In genomic region chr5:115586525-115587146, GRCh38 we compare ENCODE assay signal across 1 cellular context.
TF ChIP-seq lines count a peak whose summit lies in the region.

No MANE protein-coding gene starts in this region.

TF ChIP-seq in HepG2, 621 proteins besides CTCF, POLR2A, EP300 and RAD21 (continued from another document):
- no peak for TF ChIP-seq SNAPC5 (CRISPR knock-in tag; IDR thresholded peaks at IDR 0.05; ENCODE audit: borderline replicate concordance)
- TF ChIP-seq NCOR1 (IDR thresholded peaks at IDR 0.05; ENCODE audit: borderline replicate concordance, low read length), result no peak
- no peak for TF ChIP-seq NR2F2 (IDR thresholded peaks at IDR 0.05; ENCODE audit: borderline replicate concordance, low read depth)
- peak; percentile 58 for TF ChIP-seq STAG1 (CRISPR knock-in tag; IDR thresholded peaks at IDR 0.05)
- TF ChIP-seq HMGXB3 (CRISPR knock-in tag; IDR thresholded peaks at IDR 0.05; ENCODE audit: borderline replicate concordance), result no peak
- no peak for TF ChIP-seq FOXO1 (CRISPR knock-in tag; IDR thresholded peaks at IDR 0.05)
- TF ChIP-seq CCAR2 (optimal IDR thresholded peaks at IDR 0.05; ENCODE audit: low read depth, low read length), result no peak
- peak; percentile 36; the same call in 1 of the 2 replicates for TF ChIP-seq SMC3 (IDR thresholded peaks at IDR 0.05; ENCODE audit: low read length)
- no peak for TF ChIP-seq ZNF777 (CRISPR knock-in tag; IDR thresholded peaks at IDR 0.05)
- no peak for TF ChIP-seq ZNF224 (CRISPR knock-in tag; IDR thresholded peaks at IDR 0.05)
- no peak for TF ChIP-seq ZNF678 (CRISPR knock-in tag; IDR thresholded peaks at IDR 0.05)
